Comparison of ENCODE assay signal across 8 cellular contexts in the genomic region with DNA sequence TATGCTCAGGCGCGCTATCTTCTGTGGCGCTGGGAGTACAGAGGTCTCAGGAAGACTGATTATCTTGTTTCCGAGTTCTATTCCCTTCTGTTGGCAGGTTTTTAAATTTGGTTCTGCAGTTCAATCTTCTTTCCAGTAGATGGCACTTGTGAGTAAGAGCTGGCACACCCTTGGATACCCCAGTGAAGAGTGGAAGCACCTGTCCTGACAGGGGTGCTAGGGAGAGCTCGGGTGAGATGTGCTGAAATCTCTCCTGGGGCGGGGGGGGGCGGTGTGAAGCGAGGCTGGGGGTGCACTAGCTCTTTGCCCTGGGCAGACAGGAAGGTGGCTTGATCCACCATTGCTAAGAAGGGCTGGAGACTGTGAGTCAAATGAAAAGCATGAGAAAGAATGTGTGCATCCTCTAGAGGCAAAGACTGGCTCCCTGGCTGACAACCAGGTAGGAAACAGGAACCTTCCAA.
DNase-seq lines count a peak whose midpoint lies in the region; ATAC-seq and TF ChIP-seq lines count a peak whose summit lies in the region.

No MANE protein-coding gene starts in this region.

- H3K9me3 Mint-ChIP-seq in CD14-positive monocyte, result peaks cover 0 to 14% (median 8%) of the 10 kb centered on the region in 7 donors
- peaks cover 0 to 2% of the 10 kb centered on the region in 2 donors for H3K9me3 Mint-ChIP-seq in stimulated activated naive B cell treated with anti-CD40 and anti-IgM and Interleukin-4, amounts not matched to agents 10 μg/mL and 1 μg/mL and 100 μg/mL, for 72 hours

- intact Hi-C loops in CD14-positive monocyte (cut with micrococcal nuclease), result no loop called here

- TF ChIP-seq CTCF in CD14-positive monocyte (IDR thresholded peaks at IDR 0.05) (peak; percentile 67), WI38 (IDR thresholded peaks at IDR 0.05; ENCODE audit: low read depth, low read length) (peak; percentile 57)

- H3K4me3 Mint-ChIP-seq in CD14-positive monocyte, result no peak overlapping the region
- H3K4me3 Mint-ChIP-seq in stimulated activated naive B cell treated with anti-CD40 and anti-IgM and Interleukin-4, amounts not matched to agents 10 μg/mL and 1 μg/mL and 100 μg/mL, for 72 hours, result no peak overlapping the region

- no peaks in the 10 kb centered on the region for H3K27me3 Mint-ChIP-seq in CD14-positive monocyte (ENCODE audit: low read depth in 3 of 3)
- H3K27me3 Mint-ChIP-seq in stimulated activated naive B cell treated with anti-CD40 and anti-IgM and Interleukin-4, amounts not matched to agents 10 μg/mL and 1 μg/mL and 100 μg/mL, for 72 hours, result no peaks in the 10 kb centered on the region

- H3K27ac Mint-ChIP-seq in CD14-positive monocyte, result no peak overlapping the region
- no peak overlapping the region for H3K27ac Mint-ChIP-seq in stimulated activated naive B cell treated with anti-CD40 and anti-IgM and Interleukin-4, amounts not matched to agents 10 μg/mL and 1 μg/mL and 100 μg/mL, for 72 hours

- H3K36me3 Mint-ChIP-seq in CD14-positive monocyte, result no peaks in the 10 kb centered on the region
- no peaks in the 10 kb centered on the region for H3K36me3 Mint-ChIP-seq in stimulated activated naive B cell treated with anti-CD40 and anti-IgM and Interleukin-4, amounts not matched to agents 10 μg/mL and 1 μg/mL and 100 μg/mL, for 72 hours

- H3K4me3 ChIP-seq in WI38 (ENCODE audit: low read depth, low read length), result no peak overlapping the region

- ATAC-seq in GM18870 (IDR thresholded peaks at IDR 0.05; ENCODE audit: unreplicated experiment) (peak; percentile 95), HG02970 (IDR thresholded peaks at IDR 0.05; ENCODE audit: low FRiP score, unreplicated experiment) (peak; percentile 86)
- ATAC-seq in stimulated activated naive B cell treated with anti-CD40 and anti-IgM and Interleukin-4, amounts not matched to agents 10 μg/mL and 1 μg/mL and 100 μg/mL, for 72 hours (replicated peaks), result peak; percentile 72 to 78

- no peaks in the 10 kb centered on the region for H3K4me1 Mint-ChIP-seq in CD14-positive monocyte
- peaks cover 4% of the 10 kb centered on the region in 2 donors for H3K4me1 Mint-ChIP-seq in stimulated activated naive B cell treated with anti-CD40 and anti-IgM and Interleukin-4, amounts not matched to agents 10 μg/mL and 1 μg/mL and 100 μg/mL, for 72 hours

- DNase-seq in CD14-positive monocyte (ENCODE audit: low spot score) (no peak), NCI-H146 treated with DMSO at 0.1 percent for 48 hours (lab: John Stamatoyannopoulos, UW; ENCODE audit: unreplicated experiment) (peak; percentile 11), iPS-NIHi11 (ENCODE audit: low spot score) (peak; percentile 73), dedifferentiated amniotic fluid mesenchymal stem cell (ENCODE audit: extremely low spot score) (no peak)
- no peak for DNase-seq in stimulated activated naive B cell treated with anti-CD40 and anti-IgM and Interleukin-4, amounts not matched to agents 10 μg/mL and 1 μg/mL and 100 μg/mL, for 72 hours

Comparison
In these comparisons a context has a peak if more than half of its experiments do, and no peak if none do; other contexts are left out.
1. DNase-seq: peak in NCI-H146 treated with DMSO at 0.1 percent for 48 hours (single experiment) and iPS-NIHi11 (single experiment); none in CD14-positive monocyte (single experiment), stimulated activated naive B cell treated with anti-CD40 and anti-IgM and Interleukin-4, amounts not matched to agents 10 μg/mL and 1 μg/mL and 100 μg/mL, for 72 hours (single experiment) and dedifferentiated amniotic fluid mesenchymal stem cell (single experiment).
2. Peak in every context shown above with its lines, with median percentiles within 50 percentile points of each other: ATAC-seq.